ENCODE assay signal across 21 cellular contexts in the genomic region with DNA sequence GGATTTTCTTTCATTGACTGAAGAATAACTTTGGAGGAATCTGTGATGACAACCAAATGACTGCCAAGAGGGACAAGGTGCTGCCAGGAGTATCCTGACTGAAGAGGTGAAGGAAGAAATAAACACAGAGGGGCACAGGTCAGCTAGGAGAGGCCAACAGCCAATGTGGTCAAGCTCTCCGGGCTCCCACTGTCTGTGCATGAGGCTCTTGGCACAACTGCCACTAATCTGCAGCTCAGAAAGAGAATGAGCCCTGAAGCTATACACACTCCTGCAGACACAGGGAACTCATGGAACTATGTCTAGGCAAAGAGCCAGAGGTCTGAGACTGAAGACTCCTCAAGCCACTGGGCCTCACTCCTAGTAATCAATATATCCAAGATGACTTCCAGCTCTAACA. TPM values are rescaled to one million over a fixed set of nuclear protein-coding genes. Genes with fewer than 3 reads are reported as not detected.
"Had no signal": no experiment of that assay in that cellular context is flagged by ENCODE, and none has a peak within 500 bp of the region (broad histone marks: within the 10 kb centered on the region; RNA-seq: fewer than 3 reads in every experiment).

No MANE protein-coding gene starts in this region.

- ATAC-seq: left lung; natural killer cell treated with Interleukin-12 subunit alpha and Interleukin-12 subunit beta and Interleukin-15 and Interleukin-18, amount 100 ng/mL, for 72 hours had no signal

- DNase-seq: cortex of kidney; dorsolateral prefrontal cortex; effector CD8-positive, alpha-beta T cell; heart right ventricle; hypothalamus; islet precursor cell; left lung; mesenchymal stem cell; midbrain; small intestine; stimulated activated CD4-positive, alpha-beta T cell treated with anti-CD3 and anti-CD28 coated beads, Interleukin-12 subunit alpha, Interleukin-12 subunit beta, amount 100 ng/mL, for 4 hours; stimulated activated naive CD4-positive, alpha-beta T cell; stomach; uterus had no signal

- H3K9ac ChIP-seq: parathyroid adenoma had no signal

- H3K9me3 ChIP-seq: heart right ventricle, left lung, stomach, thoracic aorta, uterus had no signal

- H3K27me3 ChIP-seq: dorsolateral prefrontal cortex, heart right ventricle, left lung, stomach, uterus had no signal

- H2AFZ ChIP-seq: parathyroid adenoma had no signal

- H3K27ac ChIP-seq: heart right ventricle, left lung, parathyroid adenoma, stomach, thoracic aorta, uterus had no signal

- FAIRE-seq: frontal cortex, small intestine had no signal

- H3K36me3 ChIP-seq: uterus had no signal

- H3K79me2 ChIP-seq: parathyroid adenoma had no signal

- H3K4me3 ChIP-seq: dorsolateral prefrontal cortex, heart right ventricle, left lung, lung, stomach, thoracic aorta, uterus had no signal

- H3K4me1 ChIP-seq: uterus had no signal

RNA-seq across cellular contexts. Expression of a gene that starts 6.9 kb away (rescaled TPM):
- total RNA-seq: frontal cortex; glomerular endothelial cell; left lung; lung; natural killer cell treated with Interleukin-12 subunit alpha and Interleukin-12 subunit beta and Interleukin-15 and Interleukin-18, amount 100 ng/mL, for 72 hours; pulmonary artery endothelial cell; uterus had no signal
